ENCODE assay signal across 15 cellular contexts in genomic region chr18:28048612-28049011, GRCh38.
"Had no signal": no experiment of that assay in that cellular context is flagged by ENCODE, and none has a peak within 500 bp of the region (broad histone marks: within the 10 kb centered on the region; RNA-seq: fewer than 3 reads in every experiment).

No MANE protein-coding gene starts in this region.

- H3K36me3 Mint-ChIP-seq: activated naive CD4-positive, alpha-beta T cell treated with anti-CD3 and anti-CD28 coated beads, Interleukin-2, amount 50 U/mL, for 72 hours; memory B cell; natural killer cell had no signal

- H3K27ac Mint-ChIP-seq: activated CD4-positive, alpha-beta T cell treated with anti-CD3 and anti-CD28 coated beads, Interleukin-2, amount 10 ng/mL, durations not matched to agents 7 days and 5 days; activated naive CD4-positive, alpha-beta T cell treated with anti-CD3 and anti-CD28 coated beads, Interleukin-2, amount 50 U/mL, for 72 hours; memory B cell; natural killer cell had no signal

- H3K27me3 Mint-ChIP-seq: activated CD4-positive, alpha-beta T cell treated with anti-CD3 and anti-CD28 coated beads, Interleukin-2, amount 10 ng/mL, durations not matched to agents 7 days and 5 days; memory B cell had no signal

- ATAC-seq: activated naive CD4-positive, alpha-beta T cell treated with anti-CD3 and anti-CD28 coated beads, Interleukin-2, amount 50 U/mL, for 72 hours; gastroesophageal sphincter; left lung; natural killer cell; pancreas had no signal

- DNase-seq: activated CD4-positive, alpha-beta T cell treated with anti-CD3 and anti-CD28 coated beads, Interleukin-2, amount 10 ng/mL, durations not matched to agents 7 days and 5 days; activated CD4-positive, CD25-positive, alpha-beta regulatory T cell; activated effector memory CD4-positive, alpha-beta T cell treated with Interleukin-2 at 50 U/mL for 16 hours; effector CD8-positive, alpha-beta T cell; islet precursor cell; left lung; natural killer cell; pancreas; retina; T-helper 2 cell; tibial artery; uterus had no signal

- H3K4me3 Mint-ChIP-seq: activated CD4-positive, alpha-beta T cell treated with anti-CD3 and anti-CD28 coated beads, Interleukin-2, amount 10 ng/mL, durations not matched to agents 7 days and 5 days; memory B cell; natural killer cell had no signal

- H3K9me3 Mint-ChIP-seq: activated CD4-positive, alpha-beta T cell treated with anti-CD3 and anti-CD28 coated beads, Interleukin-2, amount 10 ng/mL, durations not matched to agents 7 days and 5 days; memory B cell; natural killer cell had no signal

- H3K4me1 Mint-ChIP-seq: activated CD4-positive, alpha-beta T cell treated with anti-CD3 and anti-CD28 coated beads, Interleukin-2, amount 10 ng/mL, durations not matched to agents 7 days and 5 days; memory B cell; natural killer cell had no signal
